8 cellular contexts compared by ENCODE assay signal in the genomic region with DNA sequence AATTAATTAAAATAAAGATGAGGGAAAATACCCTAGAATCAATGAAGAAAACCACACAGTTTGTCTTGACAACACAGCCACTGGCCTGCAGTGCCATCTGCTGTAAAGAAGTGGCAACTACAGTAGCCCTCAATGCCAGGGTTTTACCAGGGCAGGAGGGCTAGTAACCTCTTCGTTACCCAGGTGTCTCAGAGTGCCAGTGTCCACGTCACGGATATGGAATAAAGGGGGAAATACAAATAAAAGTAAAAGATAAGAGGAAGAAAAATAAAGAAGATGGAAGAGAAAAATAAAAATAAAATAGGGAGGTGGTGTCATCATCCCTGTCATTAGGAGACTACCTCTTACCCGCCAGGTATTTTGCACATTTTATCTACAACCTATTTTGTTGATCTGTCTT. TPM values are rescaled to one million over a fixed set of nuclear protein-coding genes. Genes with fewer than 3 reads are reported as not detected.
DNase-seq lines count a peak whose midpoint lies in the region; ATAC-seq and TF ChIP-seq lines count a peak whose summit lies in the region.

No MANE protein-coding gene starts in this region.

- CTCF ChIA-PET in BJ (lab: Yijun Ruan, JAX), result interaction anchor here (0.6 to 9.4 kb wide), 43 partner anchors 9 to 662 kb away, joined by 3 to 208 read pairs (median 4); a partner anchor contains a TSS

- TF ChIP-seq EP300 in sigmoid colon (IDR thresholded peaks at IDR 0.05), result no peak

- no peak overlapping the region for H3K27ac ChIP-seq in sigmoid colon

- intact Hi-C loops in left ventricle myocardium superior (cut with micrococcal nuclease), result loop anchor here (2.0 to 5.0 kb wide), 2 partner anchors 283 to 324 kb away; no protein-coding TSS in a partner anchor
- intact Hi-C loops in sigmoid colon (cut with DNase I), result loop anchor here (1.0 to 10.0 kb wide), 3 partner anchors 285 to 391 kb away; a partner anchor contains a TSS

- H3K4me3 ChIP-seq in BJ (ENCODE audit: low read depth, low read length), result peak overlapping the region; percentile 17; the same call in 1 of the 2 replicates
- no peak overlapping the region for H3K4me3 ChIP-seq in Jurkat, Clone E6-1 (ENCODE audit: low read length)
- peak overlapping the region in 1 of 4 donors; percentile 5 for H3K4me3 ChIP-seq in sigmoid colon

- POLR2A ChIA-PET in BJ (lab: Charles Lee), result no interaction called here

- ATAC-seq in GM18873 (IDR thresholded peaks at IDR 0.05; ENCODE audit: low FRiP score, unreplicated experiment) (peak; percentile 60), left ventricle myocardium superior (peak; percentile 33), HG03045 (IDR thresholded peaks at IDR 0.05; ENCODE audit: unreplicated experiment) (no peak)

- H3K27me3 ChIP-seq in BJ (ENCODE audit: control insufficient read depth, insufficient read depth, low read length), result peaks cover 3% of the 10 kb centered on the region; the same call in 1 of the 2 replicates
- H3K27me3 ChIP-seq in sigmoid colon, result no peaks in the 10 kb centered on the region

- DNase-seq in BJ (ENCODE audit: low read depth), result no peak
- peak; percentile 53 for DNase-seq in Jurkat, Clone E6-1 (ENCODE audit: low read depth, low spot score)
- peak; percentile 32 for DNase-seq in SKM-1 treated with dmso at 0.1 percent for 144 hours (lab: John Stamatoyannopoulos, UW; ENCODE audit: unreplicated experiment)
- peak; percentile 17 for DNase-seq in amniotic stem cell (lab: John Stamatoyannopoulos, UW)
- peak; percentile 44 for DNase-seq in left ventricle myocardium superior
- no peak for DNase-seq in sigmoid colon

- H3K9me3 ChIP-seq in sigmoid colon, result no peaks in the 10 kb centered on the region

- no peak for TF ChIP-seq POLR2A in sigmoid colon (IDR thresholded peaks at IDR 0.05)

- H3K36me3 ChIP-seq in BJ (ENCODE audit: control insufficient read depth, insufficient read depth, low read length) (no peaks in the 10 kb centered on the region), sigmoid colon (no peaks in the 10 kb centered on the region)

- WGBS in sigmoid colon, 2 donors, result 19 to 20% methylated on average over 4 of the region's 4 CpGs

- H3K4me1 ChIP-seq in sigmoid colon, result peaks cover 0 to 31% (median 30%) of the 10 kb centered on the region in 4 donors

- TF ChIP-seq CTCF in BJ (IDR thresholded peaks at IDR 0.05; ENCODE audit: insufficient read depth, low read depth, low read length) (peak; percentile 88), sigmoid colon (IDR thresholded peaks at IDR 0.05) (peak; percentile 97 to 99 (median 98))

RNA-seq across cellular contexts. Expression of a gene that starts 14.2 kb away (rescaled TPM):
- 1.1 and 2.1 TPM in 2 replicates for polyA plus RNA-seq in BJ (2011; rRNA removed)
- 0.51 and 0.62 TPM in 2 replicates for polyA minus RNA-seq in BJ (2011; rRNA and poly(A)+ RNA removed)
- polyA plus RNA-seq in Jurkat, Clone E6-1 (2012; ENCODE audit: insufficient read depth, insufficient read length), result not detected
- total RNA-seq in left ventricle myocardium superior, result 3.0 TPM
- total RNA-seq in sigmoid colon, result 1 to 10 TPM; 1.2 to 4.7 (median 2.2) TPM
- 10 to 100 TPM; 12.5 to 28.5 (median 18.6) TPM for polyA plus RNA-seq in sigmoid colon

Comparison
In these comparisons a context has a peak if more than half of its experiments do, and no peak if none do; other contexts are left out.
1. DNase-seq: peak in Jurkat, Clone E6-1 (single experiment), SKM-1 treated with dmso at 0.1 percent for 144 hours (single experiment), amniotic stem cell (single experiment) and left ventricle myocardium superior (single experiment); none in BJ (single experiment) and sigmoid colon (single experiment).